ENCODE assay signal across 2 cellular contexts in genomic region chr21:42016364-42016985, GRCh38.
A peak's percentile ranks its signal among the peaks of the same experiment; 100 is the strongest.
TF ChIP-seq lines count a peak whose summit lies in the region.

No MANE protein-coding gene starts in this region.

TF ChIP-seq in GM23338, 12 proteins besides CTCF, POLR2A, EP300 and RAD21:
- TF ChIP-seq CREB1 (CRISPR knock-in tag; IDR thresholded peaks at IDR 0.05; ENCODE audit: low read depth) (no peak), REST (IDR thresholded peaks at IDR 0.05; ENCODE audit: unreplicated experiment) (no peak), ZNF331 (CRISPR knock-in tag; IDR thresholded peaks at IDR 0.05; ENCODE audit: low read depth) (no peak), NANOG (IDR thresholded peaks at IDR 0.05; ENCODE audit: borderline replicate concordance) (no peak), POLR2AphosphoS5 (IDR thresholded peaks at IDR 0.05; ENCODE audit: low read depth) (no peak), EZH2 (IDR thresholded peaks at IDR 0.05; ENCODE audit: low read depth, unreplicated experiment) (no peak), ETS1 (IDR thresholded peaks at IDR 0.05) (no peak), ZNF114 (CRISPR knock-in tag; IDR thresholded peaks at IDR 0.05) (no peak), JUNB (IDR thresholded peaks at IDR 0.05; ENCODE audit: unreplicated experiment) (no peak), ZNF462 (CRISPR knock-in tag; IDR thresholded peaks at IDR 0.05) (no peak), STAT1 (IDR thresholded peaks at IDR 0.05; ENCODE audit: unreplicated experiment) (no peak), EZH2phosphoT487 (IDR thresholded peaks at IDR 0.05; ENCODE audit: unreplicated experiment) (no peak)

TF ChIP-seq in K562, 482 proteins besides CTCF, POLR2A, EP300 and RAD21:
- TF ChIP-seq TFAM (CRISPR knock-in tag; conservative IDR thresholded peaks at IDR 0.05) (no peak), CEBPZ (IDR thresholded peaks at IDR 0.05; ENCODE audit: borderline replicate concordance, low read depth, low read length) (no peak), GTF3C2 (IDR thresholded peaks at IDR 0.05; ENCODE audit: borderline replicate concordance, extremely low read depth, insufficient read length) (no peak), THRA (IDR thresholded peaks at IDR 0.05) (no peak), ZSCAN32 (CRISPR knock-in tag; IDR thresholded peaks at IDR 0.05) (no peak), TAF15 (IDR thresholded peaks at IDR 0.05; ENCODE audit: low read depth, low read length) (0 out of 2 replicates have a peak, but pooled peaks have one; percentile 35), EWSR1 (IDR thresholded peaks at IDR 0.05; ENCODE audit: borderline replicate concordance, low read depth, partially characterized antibody) (no peak), MBD1 (CRISPR knock-in tag; IDR thresholded peaks at IDR 0.05) (no peak), SNAPC5 (CRISPR knock-in tag; IDR thresholded peaks at IDR 0.05) (no peak)
